In genomic region chr2:181715033-181715630, GRCh38 we compare ENCODE assay signal across 8 cellular contexts. TPM values are rescaled to one million over a fixed set of nuclear protein-coding genes. Genes with fewer than 3 reads are reported as not detected.
A peak's percentile ranks its signal among the peaks of the same experiment; 100 is the strongest.
DNase-seq lines count a peak whose midpoint lies in the region; ATAC-seq, FAIRE-seq and TF ChIP-seq lines count a peak whose summit lies in the region.

No MANE protein-coding gene starts in this region.

- peak; percentile 95 for FAIRE-seq in endothelial cell of umbilical vein (lab: Jason Lieb, UNC)

- dilution Hi-C loops in endothelial cell of umbilical vein (cut with MboI; ENCODE audit: extremely low pct_ligation_motif_present, low sequenced_read_pairs): no loop called here

- H3K27me3 ChIP-seq in Caco-2 (replicated peaks; ENCODE audit: control insufficient read depth, insufficient read depth, low read length) (no peaks in the 10 kb centered on the region), endothelial cell of umbilical vein (ENCODE audit: control insufficient read depth in 2 of 2, insufficient read depth in 2 of 2, low read length in 2 of 2) (peaks cover 2 to 12% of the 10 kb centered on the region in 2 experiments)

- H3K36me3 ChIP-seq in Caco-2 (ENCODE audit: control insufficient read depth, insufficient read depth, low read length): no peaks in the 10 kb centered on the region
- no peaks in the 10 kb centered on the region for H3K36me3 ChIP-seq in endothelial cell of umbilical vein (ENCODE audit: control insufficient read depth in 2 of 2, extremely low read depth in 1 of 2, insufficient read depth in 2 of 2, low read length in 2 of 2)

- no peak overlapping the region for H3K4me3 ChIP-seq in Caco-2 (ENCODE audit: low read depth, low read length)
- H3K4me3 ChIP-seq in endothelial cell of umbilical vein (replicated peaks in 1 of 3; ENCODE audit: insufficient read depth in 1 of 3, low read depth in 1 of 3, low read length in 3 of 3): no peak overlapping the region

- DNase-seq in Caco-2 (peak; percentile 63 to 75), HuH-7 (ENCODE audit: low spot score) (peak; percentile 26), NOMO-1 treated with DMSO at 0.1 percent for 48 hours (lab: John Stamatoyannopoulos, UW; ENCODE audit: unreplicated experiment) (peak; percentile 87), endothelial cell of umbilical vein (ENCODE audit: low read depth, low spot score) (peak; percentile 81), naive B cell (peak; percentile 56)
- peak; percentile 81 for DNase-seq in activated CD8-positive, alpha-beta memory T cell treated with anti-CD3 and anti-CD28 coated beads, Interleukin-2, amount 10 ng/mL, durations not matched to agents 7 days and 5 days

- no peak overlapping the region for H3K9ac ChIP-seq in endothelial cell of umbilical vein (replicated peaks; ENCODE audit: extremely low read depth, insufficient read depth, low read length)

- no peak for TF ChIP-seq POLR2A in endothelial cell of umbilical vein (IDR thresholded peaks at IDR 0.05; ENCODE audit: low read depth, low read length)

- no peaks in the 10 kb centered on the region for H3K36me3 Mint-ChIP-seq in Caco-2 (ENCODE audit: insufficient read depth, unreplicated experiment)
- no peaks in the 10 kb centered on the region for H3K36me3 Mint-ChIP-seq in activated CD8-positive, alpha-beta memory T cell treated with anti-CD3 and anti-CD28 coated beads, Interleukin-2, amount 10 ng/mL, durations not matched to agents 7 days and 5 days
- no peaks in the 10 kb centered on the region for H3K36me3 Mint-ChIP-seq in naive B cell
- H3K36me3 Mint-ChIP-seq in stimulated activated memory B cell treated with anti-CD40 and anti-IgM and Interleukin-4, amounts not matched to agents 10 μg/mL and 1 μg/mL and 100 μg/mL, for 72 hours: no peaks in the 10 kb centered on the region

- H3K9me3 Mint-ChIP-seq in Caco-2 (ENCODE audit: unreplicated experiment) (no peaks in the 10 kb centered on the region), naive B cell (no peaks in the 10 kb centered on the region)
- H3K9me3 Mint-ChIP-seq in activated CD8-positive, alpha-beta memory T cell treated with anti-CD3 and anti-CD28 coated beads, Interleukin-2, amount 10 ng/mL, durations not matched to agents 7 days and 5 days (ENCODE audit: low read depth): no peaks in the 10 kb centered on the region
- H3K9me3 Mint-ChIP-seq in stimulated activated memory B cell treated with anti-CD40 and anti-IgM and Interleukin-4, amounts not matched to agents 10 μg/mL and 1 μg/mL and 100 μg/mL, for 72 hours: no peaks in the 10 kb centered on the region

- H3K27me3 Mint-ChIP-seq in Caco-2 (ENCODE audit: insufficient read depth, unreplicated experiment) (peaks cover 3% of the 10 kb centered on the region), naive B cell (no peaks in the 10 kb centered on the region)
- H3K27me3 Mint-ChIP-seq in activated CD8-positive, alpha-beta memory T cell treated with anti-CD3 and anti-CD28 coated beads, Interleukin-2, amount 10 ng/mL, durations not matched to agents 7 days and 5 days: no peaks in the 10 kb centered on the region
- no peaks in the 10 kb centered on the region for H3K27me3 Mint-ChIP-seq in stimulated activated memory B cell treated with anti-CD40 and anti-IgM and Interleukin-4, amounts not matched to agents 10 μg/mL and 1 μg/mL and 100 μg/mL, for 72 hours

- intact Hi-C loops in Caco-2 (cut with micrococcal nuclease; ENCODE audit: unreplicated experiment) (loop anchor here (1.0 to 5.0 kb wide), 8 partner anchors 134 to 1590 kb away; no protein-coding TSS in a partner anchor), endothelial cell of umbilical vein (cut with micrococcal nuclease) (loop anchor here (1.0 to 2.0 kb wide), 5 partner anchors 142 to 1591 kb away; no protein-coding TSS in a partner anchor)

- peak overlapping the region; percentile 26 for H2AFZ ChIP-seq in endothelial cell of umbilical vein (ENCODE audit: low read depth, low read length)

- no peaks in the 10 kb centered on the region for H3K79me2 ChIP-seq in endothelial cell of umbilical vein (ENCODE audit: control insufficient read depth, insufficient read depth, low read length)

- no peaks in the 10 kb centered on the region for H3K9me1 ChIP-seq in endothelial cell of umbilical vein (replicated peaks; ENCODE audit: control insufficient read depth, extremely low read depth, insufficient read depth, low read length)

- H3K27ac Mint-ChIP-seq in Caco-2 (ENCODE audit: unreplicated experiment) (no peak overlapping the region), naive B cell (no peak overlapping the region)
- H3K27ac Mint-ChIP-seq in activated CD8-positive, alpha-beta memory T cell treated with anti-CD3 and anti-CD28 coated beads, Interleukin-2, amount 10 ng/mL, durations not matched to agents 7 days and 5 days: no peak overlapping the region
- H3K27ac Mint-ChIP-seq in stimulated activated memory B cell treated with anti-CD40 and anti-IgM and Interleukin-4, amounts not matched to agents 10 μg/mL and 1 μg/mL and 100 μg/mL, for 72 hours: no peak overlapping the region

- TF ChIP-seq CTCF in Caco-2 (IDR thresholded peaks at IDR 0.05; ENCODE audit: insufficient read depth in 1 of 2, low read depth in 1 of 2, low read length in 1 of 2, severe bottlenecking in 1 of 2, unreplicated experiment in 1 of 2) (peak; percentile 67 to 84), endothelial cell of umbilical vein (IDR thresholded peaks at IDR 0.05; ENCODE audit: extremely low read depth in 1 of 2, insufficient read depth in 1 of 2, low read depth in 1 of 2, low read length in 2 of 2) (peak; percentile 48 to 54)

- H3K4me3 Mint-ChIP-seq in Caco-2 (ENCODE audit: unreplicated experiment) (no peak overlapping the region), naive B cell (no peak overlapping the region)
- H3K4me3 Mint-ChIP-seq in activated CD8-positive, alpha-beta memory T cell treated with anti-CD3 and anti-CD28 coated beads, Interleukin-2, amount 10 ng/mL, durations not matched to agents 7 days and 5 days: no peak overlapping the region
- no peak overlapping the region for H3K4me3 Mint-ChIP-seq in stimulated activated memory B cell treated with anti-CD40 and anti-IgM and Interleukin-4, amounts not matched to agents 10 μg/mL and 1 μg/mL and 100 μg/mL, for 72 hours

- no peaks in the 10 kb centered on the region for H4K20me1 ChIP-seq in endothelial cell of umbilical vein (replicated peaks; ENCODE audit: control insufficient read depth, extremely low read depth, insufficient read depth, low read length)

- H3K4me1 Mint-ChIP-seq in Caco-2 (ENCODE audit: low read depth, unreplicated experiment): no peaks in the 10 kb centered on the region
- H3K4me1 Mint-ChIP-seq in activated CD8-positive, alpha-beta memory T cell treated with anti-CD3 and anti-CD28 coated beads, Interleukin-2, amount 10 ng/mL, durations not matched to agents 7 days and 5 days: no peaks in the 10 kb centered on the region
- no peaks in the 10 kb centered on the region for H3K4me1 Mint-ChIP-seq in naive B cell
- no peaks in the 10 kb centered on the region for H3K4me1 Mint-ChIP-seq in stimulated activated memory B cell treated with anti-CD40 and anti-IgM and Interleukin-4, amounts not matched to agents 10 μg/mL and 1 μg/mL and 100 μg/mL, for 72 hours

- ATAC-seq in GM21423 (IDR thresholded peaks at IDR 0.05; ENCODE audit: unreplicated experiment): peak; percentile 91
- ATAC-seq in activated CD8-positive, alpha-beta memory T cell treated with anti-CD3 and anti-CD28 coated beads, Interleukin-2, amount 10 ng/mL, durations not matched to agents 7 days and 5 days: peak; percentile 85
- peak; percentile 68 to 82 for ATAC-seq in naive B cell (ENCODE audit: low read depth in 2 of 2)
- peak; percentile 75 for ATAC-seq in stimulated activated memory B cell treated with anti-CD40 and anti-IgM and Interleukin-4, amounts not matched to agents 10 μg/mL and 1 μg/mL and 100 μg/mL, for 72 hours

- H3K9me3 ChIP-seq in Caco-2: no peaks in the 10 kb centered on the region
- no peaks in the 10 kb centered on the region for H3K9me3 ChIP-seq in endothelial cell of umbilical vein (replicated peaks; ENCODE audit: control insufficient read depth, insufficient read depth, low read length)

- H3K4me2 ChIP-seq in endothelial cell of umbilical vein (ENCODE audit: insufficient read depth, low read length): no peak overlapping the region

- no peak overlapping the region for H3K27ac ChIP-seq in endothelial cell of umbilical vein (ENCODE audit: insufficient read depth, low read depth, low read length)

- POLR2A ChIA-PET in Caco-2 (lab: Charles Lee) (no interaction called here), endothelial cell of umbilical vein (lab: Charles Lee) (no interaction called here)

- BruUV-seq in Caco-2 (replicated peaks; lab: Mats Ljungman, UMichigan) (no TSS peak), endothelial cell of umbilical vein (replicated peaks; lab: Mats Ljungman, UMichigan) (no TSS peak)

- no peaks in the 10 kb centered on the region for H3K4me1 ChIP-seq in Caco-2
- no peaks in the 10 kb centered on the region for H3K4me1 ChIP-seq in endothelial cell of umbilical vein (ENCODE audit: control insufficient read depth, extremely low read depth, insufficient read depth, low read length)

- CTCF ChIA-PET in Caco-2 (lab: Charles Lee) (interaction anchor here (0.6 to 2.0 kb wide), 12 partner anchors 8 to 1591 kb away, joined by 3 to 38 read pairs (median 4); no protein-coding TSS in a partner anchor), endothelial cell of umbilical vein (lab: Charles Lee) (interaction anchor here (0.5 to 5.4 kb wide), 108 partner anchors 10 to 1638 kb away, joined by 3 to 221 read pairs (median 4); partner anchors contain the start of genes ITGA4 and UBE2E3)
- CTCF ChIA-PET in activated CD8-positive, alpha-beta memory T cell treated with anti-CD3 and anti-CD28 coated beads, Interleukin-2, amount 10 ng/mL, durations not matched to agents 7 days and 5 days (lab: Charles Lee): interaction anchor here (0.7 to 3.9 kb wide), 50 partner anchors 9 to 1591 kb away, joined by 3 to 34 read pairs (median 4); partner anchors contain the start of gene ITGA4

RNA-seq across cellular contexts. Expression of gene NEUROD1, which starts 34.8 kb away (rescaled TPM):
- total RNA-seq in Caco-2 (2022) (not detected in 2 replicates), endothelial cell of umbilical vein (not detected in 2 replicates)
- total RNA-seq in activated CD8-positive, alpha-beta memory T cell treated with anti-CD3 and anti-CD28 coated beads, Interleukin-2, amount 10 ng/mL, durations not matched to agents 7 days and 5 days: not detected
- polyA plus RNA-seq in endothelial cell of umbilical vein (not detected in 2 replicates), naive B cell (ENCODE audit: low read depth in 6 of 6) (not detected)
- polyA plus RNA-seq in endothelial cell of umbilical vein (2011; cell fraction: cytosol; rRNA removed): not detected in 2 replicates
- polyA plus RNA-seq in endothelial cell of umbilical vein (2011; cell fraction: nucleus; rRNA removed): not detected in 2 replicates
- not detected in 2 replicates for polyA plus RNA-seq in endothelial cell of umbilical vein (2012)
- polyA minus RNA-seq in endothelial cell of umbilical vein: not detected in 2 replicates
- not detected for polyA minus RNA-seq in endothelial cell of umbilical vein (2011; cell fraction: cytosol; rRNA and poly(A)+ RNA removed)
- not detected in 2 replicates for polyA minus RNA-seq in endothelial cell of umbilical vein (2011; cell fraction: nucleus; rRNA and poly(A)+ RNA removed)

RNA-seq across cellular contexts. Expression of gene CERKL, which starts 58.2 kb away (rescaled TPM):
- not detected in 2 replicates for total RNA-seq in Caco-2 (2022)
- total RNA-seq in activated CD8-positive, alpha-beta memory T cell treated with anti-CD3 and anti-CD28 coated beads, Interleukin-2, amount 10 ng/mL, durations not matched to agents 7 days and 5 days: not detected
- total RNA-seq in endothelial cell of umbilical vein: not detected in 2 replicates
- polyA plus RNA-seq in endothelial cell of umbilical vein: not detected in 2 replicates
- polyA plus RNA-seq in endothelial cell of umbilical vein (2011; cell fraction: cytosol; rRNA removed): not detected in 2 replicates
- polyA plus RNA-seq in endothelial cell of umbilical vein (2011; cell fraction: nucleus; rRNA removed): not detected in 2 replicates
- polyA plus RNA-seq in endothelial cell of umbilical vein (2012): 1.9 TPM in 2 replicates
- polyA minus RNA-seq in endothelial cell of umbilical vein: not detected in 2 replicates
- not detected for polyA minus RNA-seq in endothelial cell of umbilical vein (2011; cell fraction: cytosol; rRNA and poly(A)+ RNA removed)
- not detected in 2 replicates for polyA minus RNA-seq in endothelial cell of umbilical vein (2011; cell fraction: nucleus; rRNA and poly(A)+ RNA removed)
- 10 to 100 TPM; 14.8 to 24.5 (median 19.6) TPM for polyA plus RNA-seq in naive B cell (ENCODE audit: low read depth in 6 of 6)

Comparison
In these comparisons a context has a peak if more than half of its experiments do, and no peak if none do; other contexts are left out.
1. DNase-seq: peak in every context shown above with its lines; median percentile 87 in NOMO-1 treated with DMSO at 0.1 percent for 48 hours; 81 in activated CD8-positive, alpha-beta memory T cell treated with anti-CD3 and anti-CD28 coated beads, Interleukin-2, amount 10 ng/mL, durations not matched to agents 7 days and 5 days; 81 in endothelial cell of umbilical vein; 69 in Caco-2; 56 in naive B cell; 26 in HuH-7.